ENCODE assay signal across 19 cellular contexts in genomic region chr6:93684339-93684738, GRCh38.
"Had no signal": no experiment of that assay in that cellular context is flagged by ENCODE, and none has a peak within 500 bp of the region (broad histone marks: within the 10 kb centered on the region; RNA-seq: fewer than 3 reads in every experiment).

No MANE protein-coding gene starts in this region.

- H3K36me3 ChIP-seq: brain microvascular endothelial cell, tibial nerve had no signal

- DNase-seq: activated CD4-positive, alpha-beta T cell treated with anti-CD3 and anti-CD28 coated beads for 1 hour; activated CD4-positive, alpha-beta T cell treated with anti-CD3 and anti-CD28 coated beads, Interleukin-2, amount 50 U/mL, for 4 hours; activated naive CD4-positive, alpha-beta T cell treated with Interleukin-2 at 50 U/mL for 16 hours; activated T-cell treated with anti-CD3 and anti-CD28 coated beads for 4 hours; brain microvascular endothelial cell; dermis blood vessel endothelial cell; mammary epithelial cell; natural killer cell; retina; stimulated activated CD4-positive, alpha-beta T cell treated with anti-CD3 and anti-CD28 coated beads, Interleukin-15, amount 100 ng/mL, for 24 hours; stimulated activated CD4-positive, alpha-beta T cell treated with anti-CD3 and anti-CD28 coated beads, Interleukin-4, amount 100 ng/mL, for 1 hour; stimulated activated naive CD4-positive, alpha-beta T cell; substantia nigra; T-cell; T-helper 9 cell had no signal

- H3K27me3 ChIP-seq: brain microvascular endothelial cell, gastroesophageal sphincter, tibial nerve had no signal

- H3K9me3 ChIP-seq: gastroesophageal sphincter had no signal

- H3K4me1 ChIP-seq: gastroesophageal sphincter, tibial nerve had no signal

- ATAC-seq: activated T-helper 17 cell treated with anti-CD3 and anti-CD28 coated beads, Interleukin-2, amount 50 U/mL, for 72 hours; gastroesophageal sphincter; left lobe of liver; natural killer cell; T-cell had no signal

- H3K4me3 ChIP-seq: gastroesophageal sphincter, tibial nerve had no signal

- H3K27ac ChIP-seq: brain microvascular endothelial cell, gastroesophageal sphincter, tibial nerve had no signal
